10 cellular contexts compared by ENCODE assay signal in the genomic region with DNA sequence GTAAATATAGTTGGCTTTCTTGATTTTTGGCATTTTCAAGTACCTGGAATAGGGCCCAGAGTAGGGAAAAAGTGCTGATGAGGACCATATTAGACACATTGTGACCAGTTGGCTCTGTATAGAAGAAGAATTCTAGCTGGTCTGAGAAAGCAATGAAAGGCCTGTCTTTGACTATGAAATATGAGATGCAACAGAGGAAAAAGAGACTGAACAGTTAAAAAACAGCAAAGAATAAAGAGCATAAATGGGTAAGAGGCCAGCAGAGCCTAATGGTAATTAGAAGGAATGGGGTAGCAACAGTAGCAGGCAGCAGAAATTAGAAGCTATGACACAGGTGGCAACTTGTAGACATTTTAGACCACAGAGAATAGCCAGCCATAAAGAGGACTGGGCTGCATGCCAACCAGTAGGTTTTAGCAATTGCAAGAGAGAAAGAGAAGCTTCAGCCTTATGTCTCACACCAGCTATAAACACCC.
A peak's percentile ranks its signal among the peaks of the same experiment; 100 is the strongest.
DNase-seq lines count a peak whose midpoint lies in the region; ATAC-seq, FAIRE-seq and TF ChIP-seq lines count a peak whose summit lies in the region.
"Had no signal": no experiment of that assay in that cellular context is flagged by ENCODE, and none has a peak within 500 bp of the region (broad histone marks: within the 10 kb centered on the region; RNA-seq: fewer than 3 reads in every experiment).

No MANE protein-coding gene starts in this region.

- H3K27me3 ChIP-seq in A673 (replicated peaks; ENCODE audit: insufficient read depth, low read depth, low read length, poor library complexity) = no peaks in the 10 kb centered on the region
- H3K27me3 ChIP-seq: Peyer's patch had no signal

- CTCF ChIA-PET in A673 (lab: Charles Lee) = no interaction called here

- no peaks in the 10 kb centered on the region for H3K9me3 ChIP-seq in A673 (ENCODE audit: low read depth, low read length, poor library complexity, severe bottlenecking)
- H3K9me3 ChIP-seq: Peyer's patch had no signal

- no TSS peak for BruUV-seq in A673 (replicated peaks; lab: Mats Ljungman, UMichigan)

- intact Hi-C loops in A673 (cut with micrococcal nuclease; ENCODE audit: unreplicated experiment) = no loop called here

- peak; percentile 76 for ATAC-seq in GM21367 (IDR thresholded peaks at IDR 0.05; ENCODE audit: unreplicated experiment)
- no peak for ATAC-seq in HG02970 (IDR thresholded peaks at IDR 0.05; ENCODE audit: low FRiP score, unreplicated experiment)

- H3K4me1 ChIP-seq in A673 (ENCODE audit: insufficient read depth, low read length, poor library complexity, severe bottlenecking) = peaks cover 27% of the 10 kb centered on the region
- H3K4me1 ChIP-seq: Peyer's patch had no signal

- TF ChIP-seq CTCF in A673 (conservative IDR thresholded peaks at IDR 0.05; ENCODE audit: low read depth, low read length) (no peak), retinal pigment epithelial cell (conservative IDR thresholded peaks at IDR 0.05; ENCODE audit: low read depth, low read length) (no peak)

- H3K4me3 ChIP-seq in A673 (ENCODE audit: low read depth, low read length, poor library complexity, severe bottlenecking) (no peak overlapping the region), retinal pigment epithelial cell (ENCODE audit: low read length) (no peak overlapping the region)
- H3K4me3 ChIP-seq: Peyer's patch had no signal

- POLR2A ChIA-PET in A673 (lab: Charles Lee; ENCODE audit: low non-redundant PET) = no interaction called here

- H3K36me3 ChIP-seq in A673 (ENCODE audit: insufficient read depth, low read length, poor library complexity, severe bottlenecking) = no peaks in the 10 kb centered on the region
- H3K36me3 ChIP-seq: Peyer's patch had no signal

- H3K27ac ChIP-seq in A673 (ENCODE audit: low read depth, low read length, poor library complexity, severe bottlenecking) = no peak overlapping the region
- H3K27ac ChIP-seq: C4-2B, Peyer's patch had no signal

- no peak for FAIRE-seq in urothelium cell line (lab: Jason Lieb, UNC)

- peak; percentile 49 for DNase-seq in A673 (ENCODE audit: low spot score)
- peak; percentile 99 for DNase-seq in NCI-H1105 treated with DMSO at 0.1 percent for 48 hours (lab: John Stamatoyannopoulos, UW)
- DNase-seq in SW480 (ENCODE audit: low spot score) = peak; percentile 10
- DNase-seq in retinal pigment epithelial cell (ENCODE audit: low read depth) = peak; percentile 44
- DNase-seq in HuH-7 (ENCODE audit: low spot score) = no peak
- no peak for DNase-seq in urothelium cell line (ENCODE audit: low spot score)

Comparison
In these comparisons a context has a peak if more than half of its experiments do, and no peak if none do; other contexts are left out.
1. DNase-seq: peak in A673 (single experiment), NCI-H1105 treated with DMSO at 0.1 percent for 48 hours (single experiment), SW480 (single experiment) and retinal pigment epithelial cell (single experiment); none in HuH-7 (single experiment) and urothelium cell line (single experiment).